Comparison of ENCODE assay signal across 11 cellular contexts in the genomic region with DNA sequence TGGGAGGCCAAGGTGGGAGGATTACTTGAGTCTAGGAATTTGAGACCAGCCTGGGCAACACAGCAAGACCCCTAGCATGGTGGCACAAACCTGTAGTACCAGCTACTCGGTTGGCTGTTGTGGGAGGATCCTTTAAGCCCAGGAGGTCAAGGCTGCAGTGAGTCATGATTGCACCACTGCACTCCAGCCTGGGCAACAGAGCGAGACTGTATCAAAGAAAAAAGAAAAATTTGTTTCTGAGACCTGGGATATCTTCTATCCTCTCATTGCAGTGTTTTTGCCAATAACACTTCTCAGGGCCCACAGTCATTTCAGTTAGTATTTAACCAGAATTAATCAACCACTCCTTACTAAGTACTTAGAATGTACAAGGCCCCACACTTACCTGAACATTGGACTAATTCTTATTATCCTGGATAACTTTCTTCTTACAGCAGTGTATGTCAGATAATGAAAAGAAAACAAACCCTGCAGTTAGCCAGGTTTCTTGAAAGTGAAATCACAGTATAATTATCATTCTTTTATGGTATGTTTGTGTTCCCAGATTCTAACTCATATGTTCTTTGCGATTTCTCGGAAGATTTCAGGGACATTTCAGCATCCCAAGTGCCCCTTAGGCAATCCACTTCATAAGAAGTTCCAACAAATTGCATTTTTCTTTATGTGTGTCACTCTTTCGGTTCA.
DNase-seq lines count a peak whose midpoint lies in the region; ATAC-seq and TF ChIP-seq lines count a peak whose summit lies in the region.
"Had no signal": no experiment of that assay in that cellular context is flagged by ENCODE, and none has a peak within 500 bp of the region (broad histone marks: within the 10 kb centered on the region; RNA-seq: fewer than 3 reads in every experiment).

No MANE protein-coding gene starts in this region.

- H3K9me3 Mint-ChIP-seq in WTC11: no peaks in the 10 kb centered on the region

- in situ Hi-C loops in GM13976 (cut with MboI; ENCODE audit: low sequenced_read_pairs, unreplicated experiment): no loop called here

- no peaks in the 10 kb centered on the region for H3K36me3 Mint-ChIP-seq in WTC11

- H3K27me3 Mint-ChIP-seq in WTC11 (ENCODE audit: low read depth): no peaks in the 10 kb centered on the region

- H3K27me3 ChIP-seq in foreskin keratinocyte: no peaks in the 10 kb centered on the region
- H3K27me3 ChIP-seq in tibial artery: no peaks in the 10 kb centered on the region

- H3K4me3 Mint-ChIP-seq in WTC11: no peak overlapping the region

- H3K36me3 ChIP-seq in tibial artery: no peaks in the 10 kb centered on the region
- H3K36me3 ChIP-seq: prostate gland had no signal

- ATAC-seq in WTC11 (no peak), foreskin keratinocyte (peak; percentile 80)

- TF ChIP-seq CTCF in WTC11 (IDR thresholded peaks at IDR 0.05) (no peak), foreskin keratinocyte (conservative IDR thresholded peaks at IDR 0.05) (no peak), tibial artery (IDR thresholded peaks at IDR 0.05) (no peak), GM13976 (IDR thresholded peaks at IDR 0.05; ENCODE audit: borderline replicate concordance, control extremely low read depth, extremely low read depth, insufficient read depth, missing control alignments) (no peak)

- no peaks in the 10 kb centered on the region for H3K4me1 ChIP-seq in foreskin keratinocyte
- no peaks in the 10 kb centered on the region for H3K4me1 ChIP-seq in tibial artery
- H3K4me1 ChIP-seq: prostate gland had no signal

- intact Hi-C loops in tibial artery (cut with DNase I; ENCODE audit: low total_unique reads): no loop called here

- CTCF ChIA-PET in WTC11 (lab: Charles Lee): no interaction called here

- DNase-seq in EH (ENCODE audit: low read depth) (peak; percentile 92), WTC11 (ENCODE audit: low spot score) (no peak), foreskin keratinocyte (peak in 1 of 2 donors; percentile 69), renal cortical epithelial cell (ENCODE audit: low read depth) (peak; percentile 96), NCI-H2196 (lab: John Stamatoyannopoulos, UW; ENCODE audit: unreplicated experiment) (no peak), HPDE6-E6E7 (ENCODE audit: extremely low spot score) (no peak), tibial artery (no peak), GM13976 (ENCODE audit: low spot score) (no peak)
- DNase-seq: NCI-H1436 treated with DMSO at 0.1 percent for 48 hours, T1000 had no signal

- no peak overlapping the region for H3K27ac ChIP-seq in foreskin keratinocyte
- H3K27ac ChIP-seq in tibial artery: no peak overlapping the region
- H3K27ac ChIP-seq: prostate gland had no signal

- H3K4me1 Mint-ChIP-seq in WTC11: peaks cover 7% of the 10 kb centered on the region

- no peak overlapping the region for H3K27ac Mint-ChIP-seq in WTC11

- POLR2A ChIA-PET in WTC11 (lab: Charles Lee): no interaction called here

- H3K9me3 ChIP-seq in tibial artery: no peaks in the 10 kb centered on the region
- H3K9me3 ChIP-seq: prostate gland had no signal

- no peak overlapping the region for H3K4me3 ChIP-seq in tibial artery
- H3K4me3 ChIP-seq: prostate gland had no signal

TF ChIP-seq in WTC11, 78 proteins besides CTCF, POLR2A, EP300 and RAD21:
- TF ChIP-seq CREM (CRISPR knock-in tag; IDR thresholded peaks at IDR 0.05): no peak
- TF ChIP-seq ZNF121 (CRISPR knock-in tag; IDR thresholded peaks at IDR 0.05): peak; percentile 72
- TF ChIP-seq, protein P1, sequence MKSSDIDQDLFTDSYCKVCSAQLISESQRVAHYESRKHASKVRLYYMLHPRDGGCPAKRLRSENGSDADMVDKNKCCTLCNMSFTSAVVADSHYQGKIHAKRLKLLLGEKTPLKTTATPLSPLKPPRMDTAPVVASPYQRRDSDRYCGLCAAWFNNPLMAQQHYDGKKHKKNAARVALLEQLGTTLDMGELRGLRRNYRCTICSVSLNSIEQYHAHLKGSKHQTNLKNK (CRISPR knock-in tag; IDR thresholded peaks at IDR 0.05): no peak

Comparison
In these comparisons a context has a peak if more than half of its experiments do, and no peak if none do; other contexts are left out.
1. DNase-seq: peak in EH (single experiment) and renal cortical epithelial cell (single experiment); none in WTC11 (single experiment), NCI-H2196 (single experiment), HPDE6-E6E7 (single experiment), tibial artery (0 of 2) and GM13976 (single experiment).